Comparison of ENCODE assay signal across 8 cellular contexts in the genomic region with DNA sequence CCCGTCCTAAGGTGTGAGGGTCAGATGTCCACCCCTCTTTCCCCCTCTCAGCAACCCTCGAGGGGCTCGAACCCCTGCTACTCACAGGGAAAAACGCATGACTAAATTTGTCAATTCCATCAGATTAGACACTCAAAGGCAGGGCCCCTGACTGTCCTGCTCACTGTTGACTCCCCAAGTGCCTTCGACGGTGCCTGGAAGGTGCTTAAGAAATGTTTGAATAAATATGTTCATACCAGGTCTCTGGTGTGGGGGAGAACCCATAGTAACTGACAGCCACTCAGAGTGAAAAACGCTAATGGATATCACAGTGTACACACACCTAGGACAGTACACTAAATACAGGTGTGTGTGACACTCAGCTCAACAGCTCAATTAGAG. TPM values are rescaled to one million over a fixed set of nuclear protein-coding genes. Genes with fewer than 3 reads are reported as not detected.
DNase-seq lines count a peak whose midpoint lies in the region; ATAC-seq, FAIRE-seq and TF ChIP-seq lines count a peak whose summit lies in the region.

No MANE protein-coding gene starts in this region.

- 49% methylated on average over 7 of the region's 7 CpGs for WGBS in HepG2 (ENCODE audit: low lambda C conversion rate)
- WGBS in right lobe of liver (ENCODE audit: insufficient coverage, low coverage, low lambda C conversion rate, missing lambda C conversion rate), result 67% methylated on average over 6 of the region's 7 CpGs
- WGBS in H1 (ENCODE audit: extremely low coverage in 1 of 2, insufficient coverage in 1 of 2, insufficient read length in 1 of 2, insufficient replicate concordance in 2 of 2, low coverage in 1 of 2, low lambda C conversion rate in 2 of 2, missing lambda C conversion rate in 1 of 2), 2 experiments, result 82% methylated on average over 7 of the region's 7 CpGs; no CpG with 5 or more reads in 1 of the 2 experiments

- H3K4me2 ChIP-seq in HepG2 (ENCODE audit: low read depth, low read length) (no peak overlapping the region), H1 (ENCODE audit: insufficient read depth in 1 of 2, low read depth in 2 of 2, low read length in 2 of 2) (no peak overlapping the region; a peak in 1 of 4 replicates), osteoblast (ENCODE audit: insufficient read depth, low read length) (peak overlapping the region; percentile 85)

- peak overlapping the region; percentile 46; the same call in 1 of the 2 replicates for H2BK15ac ChIP-seq in H1 (ENCODE audit: low read length)

- no peak for DNase-seq in HepG2 (ENCODE audit: low spot score)
- DNase-seq in right lobe of liver, result no peak
- DNase-seq in H1 (ENCODE audit: low read depth in 1 of 2, low spot score in 2 of 2), result no peak
- peak; percentile 73 for DNase-seq in osteoblast (ENCODE audit: insufficient read length, low spot score, missing footprints)
- no peak for DNase-seq in activated T-cell treated with anti-CD3 and anti-CD28 coated beads, Interleukin-2, amount 50 U/mL, for 1 hour
- DNase-seq in NK-92 (lab: John Stamatoyannopoulos, UW; ENCODE audit: unreplicated experiment), result no peak
- no peak for DNase-seq in dermis blood vessel endothelial cell

- H3K23ac ChIP-seq in H1 (ENCODE audit: insufficient read length), result no peak overlapping the region

- FAIRE-seq in HepG2 (lab: Jason Lieb, UNC) (no peak), H1 (lab: Jason Lieb, UNC) (no peak)

- TF ChIP-seq POLR2A in HepG2 (IDR thresholded peaks at IDR 0.05; ENCODE audit: insufficient read depth in 1 of 2, low read depth in 2 of 2, low read length in 2 of 2) (no peak), right lobe of liver (IDR thresholded peaks at IDR 0.05) (no peak), H1 (IDR thresholded peaks at IDR 0.05; ENCODE audit: control extremely low read depth in 1 of 2, low read depth in 2 of 2, low read length in 2 of 2) (no peak)

- in situ Hi-C loops in HepG2 (cut with HindIII; ENCODE audit: extremely low pct_ligation_motif_present, low pct_unique_long_range_greater_than_20kb), result no loop called here

- intact Hi-C loops in HepG2 (cut with micrococcal nuclease; ENCODE audit: unreplicated experiment), result loop anchor here (5.0 kb wide), 1 partner anchor 43 kb away; no protein-coding TSS in a partner anchor
- intact Hi-C loops in right lobe of liver (cut with DNase I), result no loop called here

- H3K4ac ChIP-seq in H1 (replicated peaks; ENCODE audit: insufficient read length, low read depth, low read length), result peak overlapping the region; percentile 73

- H4K20me1 ChIP-seq in HepG2 (ENCODE audit: insufficient read depth, low read length), result no peaks in the 10 kb centered on the region
- peaks cover 1 to 4% of the 10 kb centered on the region in 2 experiments for H4K20me1 ChIP-seq in H1 (replicated peaks in 1 of 2; ENCODE audit: control insufficient read depth in 1 of 2, insufficient read depth in 2 of 2, low read length in 2 of 2)
- no peaks in the 10 kb centered on the region for H4K20me1 ChIP-seq in osteoblast (ENCODE audit: insufficient read depth, low read length)

- ATAC-seq in HepG2 (no peak), right lobe of liver (no peak), GM18502 (IDR thresholded peaks at IDR 0.05; ENCODE audit: poor library complexity, unreplicated experiment) (no peak)

- TF ChIP-seq CTCF in HepG2 (CRISPR knock-in tag; IDR thresholded peaks at IDR 0.05) (no peak), right lobe of liver (IDR thresholded peaks at IDR 0.05) (no peak), H1 (IDR thresholded peaks at IDR 0.05; ENCODE audit: control extremely low read depth in 1 of 3, insufficient read depth in 1 of 3, low read depth in 1 of 3, low read length in 3 of 3) (no peak), osteoblast (IDR thresholded peaks at IDR 0.05; ENCODE audit: extremely low read depth, low read depth, low read length) (no peak)

- no peak overlapping the region for H4K8ac ChIP-seq in H1 (ENCODE audit: extremely low read depth, insufficient read depth, low read length)

- no peak overlapping the region for H3K56ac ChIP-seq in H1 (replicated peaks; ENCODE audit: insufficient read length, low read depth, low read length)

- H3K27ac ChIP-seq in HepG2 (ENCODE audit: extremely low read length, insufficient read depth, low read length), result no peak overlapping the region
- H3K27ac ChIP-seq in right lobe of liver, result no peak overlapping the region
- no peak overlapping the region for H3K27ac ChIP-seq in H1 (ENCODE audit: low read depth, low read length)
- H3K27ac ChIP-seq in osteoblast (ENCODE audit: low read depth, low read length), result peak overlapping the region; percentile 13

- peaks cover 23% of the 10 kb centered on the region for H3K23me2 ChIP-seq in H1 (ENCODE audit: low read depth, low read length)

- H3K9ac ChIP-seq in HepG2 (ENCODE audit: insufficient read depth, low read depth, low read length) (no peak overlapping the region), H1 (replicated peaks in 1 of 4; ENCODE audit: extremely low read depth in 1 of 4, low read depth in 3 of 4, low read length in 3 of 4) (no peak overlapping the region)

- no peaks in the 10 kb centered on the region for H3K79me2 ChIP-seq in HepG2 (ENCODE audit: insufficient read depth, low read length)
- H3K79me2 ChIP-seq in H1 (ENCODE audit: control insufficient read depth in 1 of 2, insufficient read depth in 2 of 2, low read length in 2 of 2), result no peaks in the 10 kb centered on the region
- H3K79me2 ChIP-seq in osteoblast (ENCODE audit: insufficient read depth, low read length), result no peaks in the 10 kb centered on the region

- CTCF ChIA-PET in HepG2 (lab: Yijun Ruan, JAX; ENCODE audit: low intra/inter-chr PET ratio, low total read pairs) (no interaction called here), H1 (lab: Charles Lee; ENCODE audit: partially characterized antibody) (interaction anchor here (0.8 to 2.2 kb wide), 8 partner anchors 11 to 100 kb away, joined by 3 to 15 read pairs (median 4); no protein-coding TSS in a partner anchor)

- no peak overlapping the region for H2BK20ac ChIP-seq in H1 (ENCODE audit: low read length)

- 0 out of 2 replicates have a peak overlapping the region, but pooled peaks have one; percentile 85 for H3K18ac ChIP-seq in H1 (ENCODE audit: extremely low read depth, low read length)

- H2AFZ ChIP-seq in HepG2 (ENCODE audit: low read length), result no peak overlapping the region
- H2AFZ ChIP-seq in H1 (ENCODE audit: low read length), result no peak overlapping the region
- H2AFZ ChIP-seq in osteoblast (ENCODE audit: low read length), result no peak overlapping the region

- peaks cover 48% of the 10 kb centered on the region for H3K4me1 ChIP-seq in HepG2 (ENCODE audit: insufficient read depth, low read length)
- peaks cover 0 to 11% (median 0%) of the 10 kb centered on the region in 4 donors for H3K4me1 ChIP-seq in right lobe of liver
- peaks cover 9 to 34% (median 28%) of the 10 kb centered on the region in 4 experiments for H3K4me1 ChIP-seq in H1 (replicated peaks in 1 of 4; ENCODE audit: control insufficient read depth in 3 of 4, insufficient read depth in 4 of 4, low read length in 3 of 4)
- peaks cover 26% of the 10 kb centered on the region for H3K4me1 ChIP-seq in osteoblast (ENCODE audit: insufficient read depth, low read length)

- no peaks in the 10 kb centered on the region for H3K79me1 ChIP-seq in H1 (ENCODE audit: low read depth, low read length)

- H3K14ac ChIP-seq in H1 (ENCODE audit: insufficient read length), result no peak overlapping the region

- TF ChIP-seq EP300 in HepG2 (IDR thresholded peaks at IDR 0.05; ENCODE audit: low read depth in 2 of 2, low read length in 2 of 2) (no peak), HepG2 (CRISPR knock-in tag; IDR thresholded peaks at IDR 0.05; ENCODE audit: borderline replicate concordance) (no peak), H1 (IDR thresholded peaks at IDR 0.05; ENCODE audit: borderline replicate concordance in 1 of 2, low read depth in 2 of 2, low read length in 2 of 2) (no peak)

- no peak overlapping the region for H2BK12ac ChIP-seq in H1 (ENCODE audit: low read depth, low read length)

- POLR2A ChIA-PET in HepG2 (lab: Yijun Ruan, JAX), result interaction anchor here (1.5 kb wide), 1 partner anchor 13 kb away, joined by 4 read pairs; no protein-coding TSS in a partner anchor
- POLR2A ChIA-PET in H1 (lab: Charles Lee; ENCODE audit: partially characterized antibody), result interaction anchor here (1.1 to 1.6 kb wide), 3 partner anchors 18 to 74 kb away, joined by 3 to 4 read pairs (median 3); a partner anchor contains a TSS

- H2AK5ac ChIP-seq in H1 (ENCODE audit: low read depth, low read length), result no peak overlapping the region

- H4K5ac ChIP-seq in H1 (ENCODE audit: insufficient read length, low read depth, low read length), result no peak overlapping the region

- H3K36me3 ChIP-seq in HepG2 (replicated peaks in 1 of 2; ENCODE audit: control insufficient read depth in 1 of 2, insufficient read depth in 2 of 2, low read length in 2 of 2), result no peaks in the 10 kb centered on the region
- H3K36me3 ChIP-seq in right lobe of liver, result no peaks in the 10 kb centered on the region
- H3K36me3 ChIP-seq in H1 (ENCODE audit: control insufficient read depth in 2 of 4, insufficient read depth in 4 of 4, low read length in 3 of 4), result no peaks in the 10 kb centered on the region
- peaks cover 17% of the 10 kb centered on the region for H3K36me3 ChIP-seq in osteoblast (ENCODE audit: insufficient read depth, low read length)

- H3K27me3 ChIP-seq in HepG2 (ENCODE audit: control insufficient read depth in 1 of 2, insufficient read depth in 2 of 2, low read length in 2 of 2) (no peaks in the 10 kb centered on the region), right lobe of liver (no peaks in the 10 kb centered on the region), H1 (replicated peaks in 1 of 4; ENCODE audit: control insufficient read depth in 3 of 4, extremely low read depth in 1 of 4, insufficient read depth in 3 of 4, low read length in 3 of 4) (no peaks in the 10 kb centered on the region), osteoblast (ENCODE audit: insufficient read depth, low read length) (no peaks in the 10 kb centered on the region)

- TF ChIP-seq RAD21 in HepG2 (CRISPR knock-in tag; IDR thresholded peaks at IDR 0.05) (no peak), H1 (IDR thresholded peaks at IDR 0.05 in 1 of 2, conservative IDR thresholded peaks at IDR 0.05 in 1 of 2; ENCODE audit: low read depth in 2 of 2, low read length in 2 of 2) (no peak)

- H4K91ac ChIP-seq in H1 (replicated peaks; ENCODE audit: insufficient read length, low read length), result peak overlapping the region; percentile 87

- no peaks in the 10 kb centered on the region for H3K9me3 ChIP-seq in HepG2 (ENCODE audit: low read length)
- H3K9me3 ChIP-seq in right lobe of liver, result no peaks in the 10 kb centered on the region
- no peaks in the 10 kb centered on the region for H3K9me3 ChIP-seq in H1 (ENCODE audit: insufficient read depth in 2 of 2, low read depth in 1 of 2, low read length in 1 of 2)
- no peaks in the 10 kb centered on the region for H3K9me3 ChIP-seq in osteoblast (ENCODE audit: low read depth, low read length)

- no peak overlapping the region for H2BK5ac ChIP-seq in H1 (ENCODE audit: low read depth, low read length)

- H2BK120ac ChIP-seq in H1 (replicated peaks; ENCODE audit: low read depth, low read length), result no peak overlapping the region

- H3K4me3 ChIP-seq in HepG2 (replicated peaks in 1 of 3; ENCODE audit: insufficient read depth in 1 of 3, low read depth in 2 of 3, low read length in 3 of 3) (no peak overlapping the region), right lobe of liver (no peak overlapping the region), H1 (ENCODE audit: extremely low read depth in 1 of 4, insufficient read depth in 2 of 4, low read depth in 3 of 4, low read length in 4 of 4) (no peak overlapping the region), osteoblast (ENCODE audit: insufficient read depth, low read length) (no peak overlapping the region)

- no TSS peak for BruUV-seq in HepG2 (replicated peaks; lab: Mats Ljungman, UMichigan)

RNA-seq across cellular contexts. Expression of a gene that starts 39.7 kb away (rescaled TPM):
- total RNA-seq in HepG2 (2016; rRNA removed; fragmentation: Illumina TruSeq; extraction: Trizol), result 10.4 and 16.9 TPM in 2 replicates
- 3.7 and 4.4 TPM in 2 replicates for total RNA-seq in HepG2 (2016; cell fraction: cytosol; rRNA removed; fragmentation: Illumina TruSeq; extraction: Trizol; ENCODE audit: low read depth)
- total RNA-seq in HepG2 (2016; cell fraction: insoluble cytoplasmic fraction; rRNA removed; fragmentation: Illumina TruSeq; extraction: Trizol), result 10.6 and 15.8 TPM in 2 replicates
- 17.2 and 17.7 TPM in 2 replicates for total RNA-seq in HepG2 (2016; cell fraction: membrane; rRNA removed; fragmentation: Illumina TruSeq; extraction: Trizol)
- 13.0 and 13.9 TPM in 2 replicates for total RNA-seq in HepG2 (2016; cell fraction: nucleus; rRNA removed; fragmentation: Illumina TruSeq; extraction: Trizol)
- polyA plus RNA-seq in HepG2 (2011; rRNA removed), result 26.4 and 27.7 TPM in 2 replicates
- 16.3 and 16.7 TPM in 2 replicates for polyA plus RNA-seq in HepG2 (2011; cell fraction: cytosol; rRNA removed)
- polyA plus RNA-seq in HepG2 (2011; cell fraction: nucleus; rRNA removed), result 25.0 and 25.9 TPM in 2 replicates
- polyA plus RNA-seq in HepG2 (2012), result 29.4 and 35.1 TPM in 2 replicates
- 2.7 and 3.1 TPM in 2 replicates for polyA plus RNA-seq in HepG2 (2016; cell fraction: cytosol; fragmentation: Illumina TruSeq; extraction: Trizol; ENCODE audit: low read depth)
- 21.4 and 26.0 TPM in 2 replicates for polyA plus RNA-seq in HepG2 (2016; cell fraction: insoluble cytoplasmic fraction; fragmentation: Illumina TruSeq; extraction: Trizol; ENCODE audit: low read depth)
- polyA plus RNA-seq in HepG2 (2016; cell fraction: membrane; fragmentation: Illumina TruSeq; extraction: Trizol; ENCODE audit: low read depth), result 12.8 and 13.7 TPM in 2 replicates
- 23.0 and 25.5 TPM in 2 replicates for polyA plus RNA-seq in HepG2 (2016; cell fraction: nucleus; fragmentation: Illumina TruSeq; extraction: Trizol; ENCODE audit: insufficient read depth, low read depth)
- 45.6 and 56.9 TPM in 2 replicates for polyA minus RNA-seq in HepG2 (2011; rRNA and poly(A)+ RNA removed; ENCODE audit: low replicate concordance)
- 22.2 and 26.7 TPM in 2 replicates for polyA minus RNA-seq in HepG2 (2011; cell fraction: cytosol; rRNA and poly(A)+ RNA removed)
- 22.0 and 23.7 TPM in 2 replicates for polyA minus RNA-seq in HepG2 (2011; cell fraction: nucleus; rRNA and poly(A)+ RNA removed)
- 10 to 100 TPM; 18.4 to 38.1 (median 26.5) TPM for total RNA-seq in right lobe of liver
- total RNA-seq in H1 (2021; fragmentation: NEBNext Ultra II Directional; extraction: Animal tissue kit (Norgen Biotek cat#: 25700)), result 78.9 and 86.6 TPM in 2 replicates
- polyA plus RNA-seq in H1 (2011; rRNA removed), result 32.1 and 44.3 TPM in 2 replicates
- polyA plus RNA-seq in H1 (2011; cell fraction: cytosol; rRNA removed), result 26.2 TPM
- polyA plus RNA-seq in H1 (2011; cell fraction: nucleus; rRNA removed), result 60.6 TPM
- 42.0 to 51.1 TPM (median 44.6 TPM) in 4 replicates for polyA plus RNA-seq in H1 (2012, experiment 1 of 2)
- polyA plus RNA-seq in H1 (2012, experiment 2 of 2), result 36.9 TPM
- 43.5 TPM for polyA plus RNA-seq in H1 (2013, experiment 1 of 2)
- 43.4 TPM for polyA plus RNA-seq in H1 (2013, experiment 2 of 2)
- 32.2 and 35.0 TPM in 2 replicates for polyA minus RNA-seq in H1 (2011; rRNA and poly(A)+ RNA removed)
- polyA minus RNA-seq in H1 (2011; cell fraction: cytosol; rRNA and poly(A)+ RNA removed), result 28.4 TPM
- polyA minus RNA-seq in H1 (2011; cell fraction: nucleus; rRNA and poly(A)+ RNA removed), result 26.5 TPM
- total RNA-seq in osteoblast, result 24.5 and 24.6 TPM in 2 replicates
- total RNA-seq in dermis blood vessel endothelial cell, result 45.9 and 110 TPM in 2 replicates
